Comparison of ENCODE assay signal across 1 cellular context in genomic region chr17:74199306-74200092, GRCh38.
TF ChIP-seq lines count a peak whose summit lies in the region.

No MANE protein-coding gene starts in this region.

TF ChIP-seq in WTC11, 78 proteins besides CTCF, POLR2A, EP300 and RAD21 (continued from another document):
- TF ChIP-seq STAT6 (CRISPR knock-in tag; conservative IDR thresholded peaks at IDR 0.05; ENCODE audit: low read depth) (no peak), USF1 (CRISPR knock-in tag; IDR thresholded peaks at IDR 0.05) (no peak), ZNF671 (CRISPR knock-in tag; IDR thresholded peaks at IDR 0.05) (no peak), ERG (CRISPR knock-in tag; IDR thresholded peaks at IDR 0.05) (no peak), NFE2L1 (CRISPR knock-in tag; IDR thresholded peaks at IDR 0.05) (no peak), ARID4B (CRISPR knock-in tag; IDR thresholded peaks at IDR 0.05; ENCODE audit: borderline replicate concordance) (no peak), ZNF512 (CRISPR knock-in tag; IDR thresholded peaks at IDR 0.05; ENCODE audit: borderline replicate concordance) (no peak), ZNF281 (CRISPR knock-in tag; IDR thresholded peaks at IDR 0.05) (no peak), ETV6 (CRISPR knock-in tag; IDR thresholded peaks at IDR 0.05) (peak; percentile 72; the same call in 1 of the 2 replicates), USF2 (CRISPR knock-in tag; IDR thresholded peaks at IDR 0.05) (no peak)
TF ChIP-seq in WTC11: peak in this region for 3.
